In genomic region chr22:26884921-26885320, GRCh38 we compare ENCODE assay signal across 18 cellular contexts.
"Had no signal": no experiment of that assay in that cellular context is flagged by ENCODE, and none has a peak within 500 bp of the region (broad histone marks: within the 10 kb centered on the region; RNA-seq: fewer than 3 reads in every experiment).

No MANE protein-coding gene starts in this region.

- H3K4me1 Mint-ChIP-seq: activated naive CD8-positive, alpha-beta T cell treated with anti-CD3 and anti-CD28 coated beads for 36 hours; naive thymus-derived CD4-positive, alpha-beta T cell; T-helper 17 cell had no signal

- H3K4me3 ChIP-seq: right lobe of liver, suprapubic skin, upper lobe of right lung had no signal

- H3K4me1 ChIP-seq: right lobe of liver, suprapubic skin, upper lobe of right lung had no signal

- H3K4me3 Mint-ChIP-seq: activated naive CD8-positive, alpha-beta T cell treated with anti-CD3 and anti-CD28 coated beads for 36 hours; effector memory CD8-positive, alpha-beta T cell; naive thymus-derived CD4-positive, alpha-beta T cell; T-helper 17 cell had no signal

- H3K27ac Mint-ChIP-seq: activated naive CD8-positive, alpha-beta T cell treated with anti-CD3 and anti-CD28 coated beads for 36 hours; effector memory CD8-positive, alpha-beta T cell; naive thymus-derived CD4-positive, alpha-beta T cell; progenitor cell of endocrine pancreas; T-helper 17 cell had no signal

- H3K27ac ChIP-seq: epithelial cell of prostate, neutrophil, right lobe of liver, suprapubic skin, upper lobe of right lung had no signal

- ATAC-seq: effector memory CD8-positive, alpha-beta T cell; naive thymus-derived CD4-positive, alpha-beta T cell; right lobe of liver; T-helper 17 cell; upper lobe of right lung had no signal

- H3K9me3 ChIP-seq: neutrophil, right lobe of liver, suprapubic skin, upper lobe of right lung had no signal

- H3K27me3 Mint-ChIP-seq: activated naive CD8-positive, alpha-beta T cell treated with anti-CD3 and anti-CD28 coated beads for 36 hours; effector memory CD8-positive, alpha-beta T cell; naive thymus-derived CD4-positive, alpha-beta T cell had no signal

- H3K9me3 Mint-ChIP-seq: activated naive CD8-positive, alpha-beta T cell treated with anti-CD3 and anti-CD28 coated beads for 36 hours; effector memory CD8-positive, alpha-beta T cell had no signal

- H3K27me3 ChIP-seq: neutrophil, right lobe of liver, suprapubic skin, upper lobe of right lung had no signal

- DNase-seq: activated CD4-positive, alpha-beta T cell treated with anti-CD3 and anti-CD28 coated beads, Interleukin-2, amount 50 U/mL, for 1 hour; activated CD4-positive, CD25-positive, alpha-beta regulatory T cell; activated effector memory CD4-positive, alpha-beta T cell treated with Interleukin-2 at 50 U/mL for 16 hours; activated naive CD8-positive, alpha-beta T cell treated with anti-CD3 and anti-CD28 coated beads for 36 hours; activated T-cell treated with anti-CD3 and anti-CD28 coated beads, Interleukin-2, amount 50 U/mL, for 1 hour; central memory CD4-positive, alpha-beta T cell; effector memory CD8-positive, alpha-beta T cell; midbrain; naive thymus-derived CD4-positive, alpha-beta T cell; right lobe of liver; stimulated activated CD4-positive, alpha-beta T cell treated with anti-CD3 and anti-CD28 coated beads, Interleukin-12 subunit alpha, Interleukin-12 subunit beta, amount 100 ng/mL, for 4 hours; stimulated activated naive CD4-positive, alpha-beta T cell; T-helper 17 cell; upper lobe of right lung had no signal

- H3K36me3 ChIP-seq: neutrophil, right lobe of liver, upper lobe of right lung had no signal
